Comparison of ENCODE assay signal across 2 cellular contexts in genomic region chr15:101490922-101491738, GRCh38.
A peak's percentile ranks its signal among the peaks of the same experiment; 100 is the strongest.
TF ChIP-seq lines count a peak whose summit lies in the region.

No MANE protein-coding gene starts in this region.

TF ChIP-seq in A549, 52 proteins besides CTCF, POLR2A, EP300 and RAD21 (continued from another document):
- TF ChIP-seq ZFP36 (IDR thresholded peaks at IDR 0.05; ENCODE audit: borderline replicate concordance, partially characterized antibody) (no peak), MAX (IDR thresholded peaks at IDR 0.05) (no peak)

TF ChIP-seq in HepG2, 621 proteins besides CTCF, POLR2A, EP300 and RAD21:
- no peak for TF ChIP-seq ZNF280D (CRISPR knock-in tag; IDR thresholded peaks at IDR 0.05)
- no peak for TF ChIP-seq ZNF496 (CRISPR knock-in tag; IDR thresholded peaks at IDR 0.05; ENCODE audit: insufficient replicate concordance)
- TF ChIP-seq ZNF577 (CRISPR knock-in tag; IDR thresholded peaks at IDR 0.05; ENCODE audit: borderline replicate concordance, low read depth), result no peak
- 0 out of 2 replicates have a peak, but pooled peaks have one; percentile 21 for TF ChIP-seq SALL1 (CRISPR knock-in tag; IDR thresholded peaks at IDR 0.05)
- TF ChIP-seq ZNF678 (CRISPR knock-in tag; IDR thresholded peaks at IDR 0.05), result no peak
- TF ChIP-seq THAP9 (CRISPR knock-in tag; IDR thresholded peaks at IDR 0.05; ENCODE audit: borderline replicate concordance), result peak; percentile 24; the same call in 1 of the 2 replicates
- TF ChIP-seq ZKSCAN5 (CRISPR knock-in tag; IDR thresholded peaks at IDR 0.05), result no peak
- no peak for TF ChIP-seq SAFB2 (CRISPR knock-in tag; IDR thresholded peaks at IDR 0.05; ENCODE audit: borderline replicate concordance, low read depth)
- peak; percentile 79 for TF ChIP-seq FOSL2 (CRISPR knock-in tag; IDR thresholded peaks at IDR 0.05)
- TF ChIP-seq NCOA1 (CRISPR knock-in tag; IDR thresholded peaks at IDR 0.05), result no peak
- peak; percentile 17; the same call in 1 of the 2 replicates for TF ChIP-seq KDM5B (CRISPR knock-in tag; IDR thresholded peaks at IDR 0.05; ENCODE audit: borderline replicate concordance)
- TF ChIP-seq RBFOX2 (IDR thresholded peaks at IDR 0.05; ENCODE audit: low read depth, low read length), result peak; percentile 60
- no peak for TF ChIP-seq MAFG (CRISPR knock-in tag; IDR thresholded peaks at IDR 0.05)
- TF ChIP-seq ZNF660 (CRISPR knock-in tag; IDR thresholded peaks at IDR 0.05; ENCODE audit: borderline replicate concordance, low read depth), result no peak
- no peak for TF ChIP-seq ZSCAN12 (CRISPR knock-in tag; IDR thresholded peaks at IDR 0.05)
- 0 out of 2 replicates have a peak, but pooled peaks have one; percentile 28 for TF ChIP-seq ZNF605 (CRISPR knock-in tag; IDR thresholded peaks at IDR 0.05)
- TF ChIP-seq CEBPG (CRISPR knock-in tag; IDR thresholded peaks at IDR 0.05), result no peak
- no peak for TF ChIP-seq BCL3 (CRISPR knock-in tag; IDR thresholded peaks at IDR 0.05)
- 0 out of 2 replicates have a peak, but pooled peaks have one; percentile 10 for TF ChIP-seq TOPORS (CRISPR knock-in tag; IDR thresholded peaks at IDR 0.05)
- TF ChIP-seq ZNF446 (CRISPR knock-in tag; IDR thresholded peaks at IDR 0.05), result no peak
- TF ChIP-seq RFXAP (CRISPR knock-in tag; IDR thresholded peaks at IDR 0.05; ENCODE audit: borderline replicate concordance), result 0 out of 2 replicates have a peak, but pooled peaks have one; percentile 2
- 0 out of 2 replicates have a peak, but pooled peaks have one; percentile 7 for TF ChIP-seq RARA (CRISPR knock-in tag; IDR thresholded peaks at IDR 0.05)
- no peak for TF ChIP-seq SNAI1 (CRISPR knock-in tag; IDR thresholded peaks at IDR 0.05; ENCODE audit: borderline replicate concordance)
- no peak for TF ChIP-seq ATF4 (CRISPR knock-in tag; IDR thresholded peaks at IDR 0.05)
- no peak for TF ChIP-seq IRX3 (CRISPR knock-in tag; IDR thresholded peaks at IDR 0.05; ENCODE audit: borderline replicate concordance, low read depth)
- no peak for TF ChIP-seq REXO4 (CRISPR knock-in tag; IDR thresholded peaks at IDR 0.05; ENCODE audit: borderline replicate concordance)
- TF ChIP-seq AKAP8 (CRISPR knock-in tag; IDR thresholded peaks at IDR 0.05), result peak; percentile 73; the same call in 1 of the 2 replicates
- TF ChIP-seq ZNF17 (CRISPR knock-in tag; IDR thresholded peaks at IDR 0.05), result no peak
- TF ChIP-seq UBTF (CRISPR knock-in tag; IDR thresholded peaks at IDR 0.05), result 0 out of 2 replicates have a peak, but pooled peaks have one; percentile 18
- TF ChIP-seq IRF2 (CRISPR knock-in tag; IDR thresholded peaks at IDR 0.05), result 0 out of 2 replicates have a peak, but pooled peaks have one; percentile 17
- TF ChIP-seq MXD3 (CRISPR knock-in tag; IDR thresholded peaks at IDR 0.05), result no peak
- no peak for TF ChIP-seq ZNF30 (CRISPR knock-in tag; IDR thresholded peaks at IDR 0.05)
- peak; percentile 40; the same call in 1 of the 2 replicates for TF ChIP-seq POLR2G (IDR thresholded peaks at IDR 0.05; ENCODE audit: low read depth, low read length)
- TF ChIP-seq ZNF687 (CRISPR knock-in tag; IDR thresholded peaks at IDR 0.05), result peak; percentile 76
- peak; percentile 34 for TF ChIP-seq AGO2 (optimal IDR thresholded peaks at IDR 0.05; ENCODE audit: low read depth, low read length)
- TF ChIP-seq PATZ1 (CRISPR knock-in tag; IDR thresholded peaks at IDR 0.05), result no peak
- TF ChIP-seq ZNF292 (CRISPR knock-in tag; IDR thresholded peaks at IDR 0.05; ENCODE audit: borderline replicate concordance, low read depth), result no peak
- no peak for TF ChIP-seq NR0B2 (CRISPR knock-in tag; IDR thresholded peaks at IDR 0.05)
